8 cellular contexts compared by ENCODE assay signal in genomic region chr1:224113918-224114786, GRCh38. TPM values are rescaled to one million over a fixed set of nuclear protein-coding genes. Genes with fewer than 3 reads are reported as not detected.
DNase-seq lines count a peak whose midpoint lies in the region; TF ChIP-seq lines count a peak whose summit lies in the region.

FBXO28 (plus strand) TSS chr1:224114111; CDS start chr1:224114130, 19 bp downstream.

- H3K4me3 ChIP-seq in neuron (ENCODE audit: low read length) = peak within 1 kb of the TSS; percentile 64
- H3K4me3 ChIP-seq in subcutaneous abdominal adipose tissue (ENCODE audit: low read depth in 1 of 5, low read length in 5 of 5) = peak within 1 kb of the TSS; percentile 81 to 92 (median 89)

- H3K4me1 ChIP-seq in neuron (ENCODE audit: insufficient read depth, low read length) (peaks cover 22% of the 10 kb centered on the region), subcutaneous abdominal adipose tissue (ENCODE audit: control insufficient read depth in 5 of 5, insufficient read depth in 5 of 5, low read length in 5 of 5) (peaks cover 2 to 30% (median 27%) of the 10 kb centered on the region in 5 donors)

- H3K27ac ChIP-seq in subcutaneous abdominal adipose tissue (ENCODE audit: low read depth, low read length) = peak within 1 kb of the TSS; percentile 91

- in situ Hi-C loops in SK-MEL-5 (cut with HindIII; ENCODE audit: low pct_unique_long_range_greater_than_20kb, low sequenced_read_pairs) = no loop called here

- peak within 1 kb of the TSS; percentile 77 for H2AFZ ChIP-seq in neuron (ENCODE audit: low read depth, low read length)

- POLR2A ChIA-PET in HEK293T (lab: Yijun Ruan, JAX) = interaction anchor here (1.1 kb wide), 1 partner anchor 216 kb away, joined by 5 read pairs; the partner anchor contains the start of gene NVL

- H3K27me3 ChIP-seq in neuron (ENCODE audit: insufficient read depth, low read length) (no peaks in the 10 kb centered on the region), subcutaneous abdominal adipose tissue (ENCODE audit: control insufficient read depth in 5 of 5, insufficient read depth in 4 of 5, low read length in 5 of 5) (peaks cover 0 to under 1% (median 0%) of the 10 kb centered on the region in 5 donors)

- CTCF ChIA-PET in HEK293T (lab: Yijun Ruan, JAX) = interaction anchor here (0.6 kb wide), 1 partner anchor 257 kb away, joined by 3 read pairs; no protein-coding TSS in a partner anchor

- H3K9me3 ChIP-seq in neuron (ENCODE audit: low read length) = no peaks in the 10 kb centered on the region
- no peaks in the 10 kb centered on the region for H3K9me3 ChIP-seq in subcutaneous abdominal adipose tissue (ENCODE audit: control insufficient read depth in 5 of 5, low read length in 5 of 5)

- DNase-seq in GF-D8 (lab: John Stamatoyannopoulos, UW) (peak; percentile 80), HEK293T (ENCODE audit: extremely low spot score) (peak; percentile 99), MV-4-11 (lab: John Stamatoyannopoulos, UW) (peak; percentile 90), SK-MEL-5 (ENCODE audit: low read depth, low spot score) (peak; percentile 94), foreskin melanocyte (peak; percentile 88)
- peak; percentile 96 for DNase-seq in activated naive CD4-positive, alpha-beta T cell treated with Interleukin-2 at 50 U/mL for 16 hours

- H3K9ac ChIP-seq in subcutaneous abdominal adipose tissue (ENCODE audit: low read length in 5 of 5) = peak within 1 kb of the TSS; percentile 40 to 98 (median 95)

- H3K36me3 ChIP-seq in neuron (ENCODE audit: insufficient read depth, low read length) (peaks cover 4% of the 10 kb centered on the region), subcutaneous abdominal adipose tissue (ENCODE audit: control insufficient read depth in 5 of 5, insufficient read depth in 5 of 5, low read length in 5 of 5) (no peaks in the 10 kb centered on the region)

TF ChIP-seq in HEK293T, 16 proteins besides CTCF, POLR2A, EP300 and RAD21:
- peak; percentile 92; the same call in 1 of the 2 replicates for TF ChIP-seq HDGF (IDR thresholded peaks at IDR 0.05; ENCODE audit: borderline replicate concordance)
- TF ChIP-seq BHLHE40 (IDR thresholded peaks at IDR 0.05; ENCODE audit: borderline replicate concordance) = no peak
- TF ChIP-seq FOXA1 (IDR thresholded peaks at IDR 0.05) = no peak
- TF ChIP-seq SUZ12 (IDR thresholded peaks at IDR 0.05) = no peak
- TF ChIP-seq ZNF384 (IDR thresholded peaks at IDR 0.05) = no peak
- TF ChIP-seq, protein P1, sequence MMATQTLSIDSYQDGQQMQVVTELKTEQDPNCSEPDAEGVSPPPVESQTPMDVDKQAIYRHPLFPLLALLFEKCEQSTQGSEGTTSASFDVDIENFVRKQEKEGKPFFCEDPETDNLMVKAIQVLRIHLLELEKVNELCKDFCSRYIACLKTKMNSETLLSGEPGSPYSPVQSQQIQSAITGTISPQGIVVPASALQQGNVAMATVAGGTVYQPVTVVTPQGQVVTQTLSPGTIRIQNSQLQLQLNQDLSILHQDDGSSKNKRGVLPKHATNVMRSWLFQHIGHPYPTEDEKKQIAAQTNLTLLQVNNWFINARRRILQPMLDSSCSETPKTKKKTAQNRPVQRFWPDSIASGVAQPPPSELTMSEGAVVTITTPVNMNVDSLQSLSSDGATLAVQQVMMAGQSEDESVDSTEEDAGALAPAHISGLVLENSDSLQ (IDR thresholded peaks at IDR 0.05) = peak; percentile 36; the same call in 1 of the 2 replicates
- TF ChIP-seq FOXM1 (IDR thresholded peaks at IDR 0.05; ENCODE audit: borderline replicate concordance) = peak; percentile 99
- no peak for TF ChIP-seq FOXK2 (IDR thresholded peaks at IDR 0.05)
- TF ChIP-seq L3MBTL2 (conservative IDR thresholded peaks at IDR 0.05) = no peak; the same call in 1 of the 2 replicates
- TF ChIP-seq CTBP1 (IDR thresholded peaks at IDR 0.05; ENCODE audit: borderline replicate concordance) = peak; percentile 44; the same call in 1 of the 2 replicates
- TF ChIP-seq TARDBP (IDR thresholded peaks at IDR 0.05) = no peak
- no peak for TF ChIP-seq LEF1 (IDR thresholded peaks at IDR 0.05; ENCODE audit: borderline replicate concordance)
- TF ChIP-seq NFRKB (IDR thresholded peaks at IDR 0.05) = peak; percentile 97
- peak; percentile 67 for TF ChIP-seq ELF4 (IDR thresholded peaks at IDR 0.05)
- no peak for TF ChIP-seq ARNT (IDR thresholded peaks at IDR 0.05)
- TF ChIP-seq SP1 (IDR thresholded peaks at IDR 0.05) = no peak

RNA-seq across cellular contexts. Expression of gene FBXO28, which starts in this region (rescaled TPM):
- 34.2 and 37.3 TPM in 2 replicates for total RNA-seq in SK-MEL-5 (2014; rRNA removed; shearing (Covaris generic))
- polyA plus RNA-seq in SK-MEL-5 (2015; cell fraction: cytosol; rRNA removed) = 17.9 and 18.8 TPM in 2 replicates
- 14.5 and 15.0 TPM in 2 replicates for polyA plus RNA-seq in SK-MEL-5 (2015; cell fraction: nucleus; rRNA removed)

Comparison
In these comparisons a context has a peak if more than half of its experiments do, and no peak if none do; other contexts are left out.
1. Peak in every context shown above with its lines: DNase-seq, H3K4me3 ChIP-seq and H3K27ac ChIP-seq.